Comparison of ENCODE assay signal across 13 cellular contexts in the genomic region with DNA sequence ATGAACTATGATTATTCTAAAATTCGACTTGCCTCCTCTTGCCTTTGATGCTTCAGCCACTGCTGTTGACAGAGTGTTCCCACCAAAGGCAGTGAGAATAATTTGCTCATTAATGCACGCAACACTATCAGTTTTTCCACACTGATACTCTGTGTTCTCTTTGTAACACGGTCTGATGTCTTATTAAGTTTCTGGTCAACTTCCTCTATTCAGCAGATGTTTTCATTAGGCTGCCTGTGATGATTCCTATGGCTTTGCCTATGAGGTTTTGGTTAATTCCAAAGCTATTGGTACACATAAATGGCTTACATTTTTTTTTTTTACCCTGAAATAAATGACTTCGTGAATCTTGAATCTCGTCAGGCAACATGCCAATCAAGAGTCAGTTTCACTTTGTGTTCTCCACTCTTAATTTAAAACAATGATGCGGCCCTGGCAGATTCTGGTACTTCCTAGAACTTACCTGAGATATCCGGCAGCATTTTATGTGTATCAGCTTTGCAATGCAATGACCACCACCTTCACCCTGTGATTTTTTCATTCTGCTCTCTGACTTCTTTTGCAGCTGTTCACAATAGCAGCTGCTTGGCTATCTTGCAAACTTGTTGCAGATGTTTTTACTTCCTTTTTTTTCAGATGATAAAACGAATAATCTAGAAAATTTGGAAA. TPM values are rescaled to one million over a fixed set of nuclear protein-coding genes. Genes with fewer than 3 reads are reported as not detected.
A peak's percentile ranks its signal among the peaks of the same experiment; 100 is the strongest.
DNase-seq lines count a peak whose midpoint lies in the region; FAIRE-seq and TF ChIP-seq lines count a peak whose summit lies in the region.
"Had no signal": no experiment of that assay in that cellular context is flagged by ENCODE, and none has a peak within 500 bp of the region (broad histone marks: within the 10 kb centered on the region; RNA-seq: fewer than 3 reads in every experiment).

No MANE protein-coding gene starts in this region.

- no peak overlapping the region for H2BK15ac ChIP-seq in H9 (ENCODE audit: low read depth, low read length)

- no peak overlapping the region for H3K9ac ChIP-seq in kidney (ENCODE audit: low read length in 2 of 2)
- no peak overlapping the region for H3K9ac ChIP-seq in H9 (ENCODE audit: extremely low read depth, insufficient read length, low read length)

- H3K4me2 ChIP-seq in H9 (ENCODE audit: insufficient read depth, insufficient read length, low read length), result no peak overlapping the region

- no peaks in the 10 kb centered on the region for H3K27me3 ChIP-seq in H9 (ENCODE audit: insufficient read depth, low read length)

- H3K4me1 ChIP-seq in kidney (ENCODE audit: control insufficient read depth in 1 of 2, insufficient read depth in 1 of 2, low read depth in 1 of 2, low read length in 2 of 2), result no peaks in the 10 kb centered on the region
- no peaks in the 10 kb centered on the region for H3K4me1 ChIP-seq in H9 (ENCODE audit: insufficient read depth, low read length)

- H3K79me2 ChIP-seq in H9 (ENCODE audit: insufficient read depth, low read length), result no peaks in the 10 kb centered on the region

- no peak overlapping the region for H3K18ac ChIP-seq in H9 (ENCODE audit: insufficient read length, low read depth, low read length)

- H2AK5ac ChIP-seq in H9 (ENCODE audit: insufficient read length, low read length), result no peak overlapping the region

- H3K27me3 Mint-ChIP-seq in H9 (ENCODE audit: low read depth), result peaks cover 4% of the 10 kb centered on the region

- intact Hi-C loops in kidney (cut with DNase I), result no loop called here

- H3K36me3 ChIP-seq in kidney (ENCODE audit: control insufficient read depth in 1 of 2, insufficient read depth in 2 of 2, low read length in 2 of 2), result no peaks in the 10 kb centered on the region
- H3K36me3 ChIP-seq: thoracic aorta had no signal

- H3K36me3 Mint-ChIP-seq in H9 (ENCODE audit: insufficient read depth in 1 of 3, low read depth in 3 of 3), result no peaks in the 10 kb centered on the region
- H3K36me3 Mint-ChIP-seq: brain had no signal

- no peaks in the 10 kb centered on the region for H3K79me1 ChIP-seq in H9 (ENCODE audit: insufficient read depth, low read depth, low read length, poor library complexity, severe bottlenecking)

- H3K4me3 Mint-ChIP-seq in H9, result no peak overlapping the region
- H3K4me3 Mint-ChIP-seq: brain had no signal

- no peak overlapping the region for H2BK120ac ChIP-seq in H9 (ENCODE audit: low read depth, low read length, poor library complexity, severe bottlenecking)

- H4K8ac ChIP-seq in H9 (replicated peaks; ENCODE audit: insufficient read length, low read depth, low read length), result no peak overlapping the region

- no peak overlapping the region for H2BK12ac ChIP-seq in H9 (ENCODE audit: insufficient read length, low read depth, low read length)

- H4K20me1 ChIP-seq in H9 (ENCODE audit: control insufficient read depth, insufficient read depth, insufficient read length), result no peaks in the 10 kb centered on the region

- no CpG with 5 or more reads among the region's 8 CpGs for WGBS in H9 (ENCODE audit: extremely low coverage, insufficient read length, low lambda C conversion rate)

- no peak overlapping the region for H3K14ac ChIP-seq in H9 (ENCODE audit: insufficient read depth, low read length)

- no peak overlapping the region for H2AFZ ChIP-seq in H9 (ENCODE audit: low read length)

- H3K27ac Mint-ChIP-seq in H9, result no peak overlapping the region

- H3K4ac ChIP-seq in H9 (ENCODE audit: low read depth, low read length), result no peak overlapping the region

- DNase-seq in EH (ENCODE audit: low read depth), result peak; percentile 16
- DNase-seq in GM18507 (ENCODE audit: extremely low spot score, insufficient read length, low read depth), result no peak
- DNase-seq in RPMI7951 (ENCODE audit: low read depth), result peak; percentile 6
- DNase-seq in kidney, result no peak
- DNase-seq in NCI-H1105 treated with DMSO at 0.1 percent for 48 hours (lab: John Stamatoyannopoulos, UW), result no peak
- DNase-seq in stimulated activated naive CD4-positive, alpha-beta T cell (lab: John Stamatoyannopoulos, UW), result no peak
- no peak for DNase-seq in NCI-H69 (lab: John Stamatoyannopoulos, UW)
- no peak for DNase-seq in H9
- DNase-seq: midbrain had no signal

- H3K4me3 ChIP-seq in kidney (ENCODE audit: low read length in 2 of 2), result peak overlapping the region; percentile 36 to 37
- H3K4me3 ChIP-seq: thoracic aorta had no signal

- peaks cover 3% of the 10 kb centered on the region in 2 experiments; a peak in 2 of 5 replicates for H3K9me3 Mint-ChIP-seq in H9

- H3K4me1 Mint-ChIP-seq in H9, result no peaks in the 10 kb centered on the region

- H4K91ac ChIP-seq in H9 (ENCODE audit: insufficient read length, low read depth, low read length), result no peak overlapping the region

- H3K27ac ChIP-seq in kidney (ENCODE audit: low read depth in 2 of 2, low read length in 2 of 2) (no peak overlapping the region), H9 (ENCODE audit: insufficient read length, low read depth, low read length) (no peak overlapping the region)
- H3K27ac ChIP-seq: thoracic aorta had no signal

- no peak overlapping the region for H4K5ac ChIP-seq in H9 (ENCODE audit: insufficient read length, low read depth, low read length)

- H3K23me2 ChIP-seq in H9 (ENCODE audit: insufficient read length, low read depth, low read length, poor library complexity, severe bottlenecking), result no peaks in the 10 kb centered on the region

- H3T11ph ChIP-seq in H9 (ENCODE audit: low read length), result no peak overlapping the region

- no peak overlapping the region for H2BK5ac ChIP-seq in H9 (ENCODE audit: insufficient read length, low read length)

- H3K23ac ChIP-seq in H9 (ENCODE audit: insufficient read length, low read depth, low read length), result no peak overlapping the region

- peaks cover 0 to 3% of the 10 kb centered on the region in 2 donors for H3K9me3 ChIP-seq in kidney (ENCODE audit: control insufficient read depth in 1 of 2, low read length in 2 of 2)
- H3K9me3 ChIP-seq in H9 (ENCODE audit: control insufficient read depth, low read depth, low read length), result no peaks in the 10 kb centered on the region
- H3K9me3 ChIP-seq: thoracic aorta had no signal

- FAIRE-seq in GM18507 (lab: Jason Lieb, UNC) (peak; percentile 69), kidney (lab: Jason Lieb, UNC) (no peak)
- FAIRE-seq: D721Med, TTC549 had no signal

- no peak for TF ChIP-seq CTCF in kidney (IDR thresholded peaks at IDR 0.05; ENCODE audit: borderline replicate concordance, extremely low read depth, insufficient read depth)
- no peak for TF ChIP-seq CTCF in H9 (conservative IDR thresholded peaks at IDR 0.05)

- H2BK20ac ChIP-seq in H9 (ENCODE audit: low read depth, low read length, poor library complexity, severe bottlenecking), result no peak overlapping the region

- no peak overlapping the region for H3K56ac ChIP-seq in H9 (ENCODE audit: insufficient read length, low read depth, low read length)

RNA-seq across cellular contexts. Expression of a gene that starts 27.5 kb away (rescaled TPM):
- total RNA-seq in RPMI7951 (2014; rRNA removed; shearing (Covaris generic)), result not detected in 2 replicates
- total RNA-seq in kidney (12.5 TPM), H9 (2021) (not detected in 2 replicates)
- polyA plus RNA-seq in kidney (ENCODE audit: insufficient read depth, low read depth, low replicate concordance), result 47.4 TPM

Comparison
In these comparisons a context has a peak if more than half of its experiments do, and no peak if none do; other contexts are left out.
1. DNase-seq: peak in EH (single experiment) and RPMI7951 (single experiment); none in GM18507 (single experiment), kidney (single experiment), NCI-H1105 treated with DMSO at 0.1 percent for 48 hours (single experiment), stimulated activated naive CD4-positive, alpha-beta T cell (0 of 6), NCI-H69 (single experiment) and H9 (single experiment).
2. RNA of a gene that starts 27.5 kb away (total RNA-seq): 12.5 TPM in kidney (single experiment); not detected in RPMI7951 and not detected in H9; every median in the first group is over 10 times any median in the second.